Comparison of ENCODE assay signal across 8 cellular contexts in genomic region chr12:95473947-95474817, GRCh38. TPM values are rescaled to one million over a fixed set of nuclear protein-coding genes. Genes with fewer than 3 reads are reported as not detected.
DNase-seq lines count a peak whose midpoint lies in the region; TF ChIP-seq lines count a peak whose summit lies in the region.

TSS of gene METAP2 (plus strand) at chr12:95474152. CDS start at chr12:95474180, 28 bp downstream.

- H3K9ac ChIP-seq in ES-I3 (ENCODE audit: low read depth, low read length) = peak within 1 kb of the TSS; percentile 99
- peak within 1 kb of the TSS; percentile 97 for H3K9ac ChIP-seq in MM.1S (ENCODE audit: low read length)
- H3K9ac ChIP-seq in neural cell (ENCODE audit: low read length) = peak within 1 kb of the TSS; percentile 88

- H3F3A ChIP-seq in MM.1S (ENCODE audit: insufficient read depth, low read length) = peaks cover 8% of the 10 kb centered on the region; the same call in 1 of the 2 replicates
- H3F3A ChIP-seq in neural cell (ENCODE audit: insufficient read depth, low read length, poor library complexity, severe bottlenecking) = no peaks in the 10 kb centered on the region

- in situ Hi-C loops in HAP-1 (cut with MboI; ENCODE audit: low sequenced_read_pairs) = no loop called here

- TF ChIP-seq CTCF in MM.1S (IDR thresholded peaks at IDR 0.05; ENCODE audit: low read length) (no peak), neural cell (IDR thresholded peaks at IDR 0.05; ENCODE audit: poor library complexity, severe bottlenecking) (no peak), stomach (IDR thresholded peaks at IDR 0.05) (no peak)

- H3K79me2 ChIP-seq in MM.1S (ENCODE audit: low read length) (peaks cover 53% of the 10 kb centered on the region), neural cell (replicated peaks; ENCODE audit: insufficient read depth, low read length) (peaks cover 39% of the 10 kb centered on the region)

- TF ChIP-seq EP300 in neural cell (conservative IDR thresholded peaks at IDR 0.05; ENCODE audit: poor library complexity, severe bottlenecking) (peak; percentile 40), stomach (IDR thresholded peaks at IDR 0.05) (no peak)

- H3K9me3 ChIP-seq in ES-I3 (ENCODE audit: control insufficient read depth, insufficient read depth, low read length) (no peaks in the 10 kb centered on the region), HAP-1 (no peaks in the 10 kb centered on the region), MM.1S (replicated peaks; ENCODE audit: insufficient read depth, low read length) (no peaks in the 10 kb centered on the region), neural cell (ENCODE audit: low read length) (no peaks in the 10 kb centered on the region), stomach (no peaks in the 10 kb centered on the region)

- H3K27ac ChIP-seq in MM.1S (ENCODE audit: low read length) = peak within 1 kb of the TSS; percentile 70
- peak within 1 kb of the TSS; percentile 86 for H3K27ac ChIP-seq in neural cell (ENCODE audit: low read length)
- peak within 1 kb of the TSS; percentile 75 to 97 (median 91) for H3K27ac ChIP-seq in stomach

- H3K4me3 ChIP-seq in HAP-1 (peak within 1 kb of the TSS; percentile 98), MM.1S (ENCODE audit: low read length) (peak within 1 kb of the TSS; percentile 91), neural cell (ENCODE audit: low read length) (peak within 1 kb of the TSS; percentile 77), stomach (peak within 1 kb of the TSS; percentile 64 to 98 (median 93))

- no peaks in the 10 kb centered on the region for H3K9me2 ChIP-seq in MM.1S (replicated peaks; ENCODE audit: insufficient read depth, low read length)
- H3K9me2 ChIP-seq in neural cell (ENCODE audit: insufficient read depth, low read length) = no peaks in the 10 kb centered on the region

- intact Hi-C loops in stomach (cut with DNase I; ENCODE audit: low total_unique reads) = no loop called here

- peak in 1 of 4 donors; percentile 76 for TF ChIP-seq POLR2A in stomach (IDR thresholded peaks at IDR 0.05)

- H3K27me3 ChIP-seq in HAP-1 (ENCODE audit: low read depth) = no peaks in the 10 kb centered on the region
- H3K27me3 ChIP-seq in MM.1S (replicated peaks; ENCODE audit: insufficient read depth, low read length) = no peaks in the 10 kb centered on the region
- no peaks in the 10 kb centered on the region for H3K27me3 ChIP-seq in neural cell (ENCODE audit: insufficient read depth, low read depth, low read length)
- H3K27me3 ChIP-seq in stomach = no peaks in the 10 kb centered on the region

- H4K20me1 ChIP-seq in MM.1S (ENCODE audit: insufficient read depth, low read length) (peaks cover 4% of the 10 kb centered on the region; the same call in 1 of the 2 replicates), neural cell (ENCODE audit: insufficient read depth) (no peaks in the 10 kb centered on the region)

- H3K4me1 ChIP-seq in ES-I3 (ENCODE audit: insufficient read depth, low read length) = no peaks in the 10 kb centered on the region
- peaks cover 5% of the 10 kb centered on the region for H3K4me1 ChIP-seq in HAP-1
- H3K4me1 ChIP-seq in MM.1S (ENCODE audit: low read length) = 0 out of 2 replicates have a peak, but pooled peaks cover 8% of the 10 kb centered on the region
- peaks cover 11 to 50% (median 36%) of the 10 kb centered on the region in 4 donors for H3K4me1 ChIP-seq in stomach

- 0% methylated on average over 43 to 54 of the region's 54 CpGs for WGBS in stomach, 5 donors

- peaks cover 1% of the 10 kb centered on the region; the same call in 1 of the 2 replicates for H3K36me3 ChIP-seq in ES-I3 (ENCODE audit: insufficient read depth, low read length)
- H3K36me3 ChIP-seq in HAP-1 (replicated peaks) = peaks cover 42% of the 10 kb centered on the region
- no peaks in the 10 kb centered on the region; the same call in 1 of the 2 replicates for H3K36me3 ChIP-seq in MM.1S (replicated peaks; ENCODE audit: insufficient read depth, low read length)
- no peaks in the 10 kb centered on the region for H3K36me3 ChIP-seq in neural cell (ENCODE audit: insufficient read depth, low read length)
- H3K36me3 ChIP-seq in stomach = peaks cover 8 to 33% (median 32%) of the 10 kb centered on the region in 4 donors

- H3K4me2 ChIP-seq in MM.1S (ENCODE audit: low read depth, low read length) = peak within 1 kb of the TSS; percentile 84
- peak within 1 kb of the TSS; percentile 96 for H3K4me2 ChIP-seq in neural cell (ENCODE audit: low read length)

- no peak for TF ChIP-seq RAD21 in neural cell (conservative IDR thresholded peaks at IDR 0.05)

- DNase-seq in HAP-1 (ENCODE audit: low spot score in 2 of 2) (peak; percentile 95 to 98), MM.1S (peak; percentile 96), SIG-M5 (lab: John Stamatoyannopoulos, UW) (peak; percentile 90), activated gamma-delta T cell (lab: John Stamatoyannopoulos, UW) (peak; percentile 69), fibroblast of the conjunctiva (ENCODE audit: low read depth) (peak; percentile 96), stomach (peak; percentile 97)

- peak within 1 kb of the TSS; percentile 92 for H2AFZ ChIP-seq in MM.1S (ENCODE audit: low read length)
- H2AFZ ChIP-seq in neural cell (ENCODE audit: low read depth, low read length) = peak within 1 kb of the TSS; percentile 88

TF ChIP-seq in neural cell, 6 proteins besides CTCF, POLR2A, EP300 and RAD21:
- TF ChIP-seq REST (IDR thresholded peaks at IDR 0.05; ENCODE audit: borderline replicate concordance) (peak; percentile 91), POLR2AphosphoS5 (IDR thresholded peaks at IDR 0.05) (peak; percentile 95), SMC3 (conservative IDR thresholded peaks at IDR 0.05; ENCODE audit: poor library complexity) (peak; percentile 18), TAF1 (IDR thresholded peaks at IDR 0.05; ENCODE audit: low read depth) (peak; percentile 99), EZH2 (IDR thresholded peaks at IDR 0.05; ENCODE audit: borderline replicate concordance, insufficient read depth, low read length, poor library complexity, severe bottlenecking) (no peak), MXI1 (conservative IDR thresholded peaks at IDR 0.05; ENCODE audit: poor library complexity, severe bottlenecking) (peak; percentile 86)

RNA-seq across cellular contexts. Expression of gene METAP2, which starts in this region (rescaled TPM):
- polyA plus RNA-seq in neural cell (77.0 and 78.0 TPM in 2 replicates), stomach (10 to 100 TPM; 36.7 to 74.1 (median 36.8) TPM)
- polyA minus RNA-seq in neural cell = 74.0 and 81.4 TPM in 2 replicates
- total RNA-seq in stomach = 100 to 1,000 TPM in 1 of 5 donors, 10 to 100 TPM in 4; 14.0 to 111 (median 50.5) TPM

Comparison
In these comparisons a context has a peak if more than half of its experiments do, and no peak if none do; other contexts are left out.
1. Peak in every context shown above with its lines: DNase-seq, H3K4me3 ChIP-seq and H3K27ac ChIP-seq.